ENCODE assay signal across 1 cellular context in genomic region chr4:109815151-109816081, GRCh38.
A peak's percentile ranks its signal among the peaks of the same experiment; 100 is the strongest.
TF ChIP-seq lines count a peak whose summit lies in the region.

Gene GAR1 (plus strand): TSS chr4:109815762. CDS start chr4:109816165, 403 bp downstream.

TF ChIP-seq in HEK293, 187 proteins besides CTCF, POLR2A, EP300 and RAD21 (continued from another document):
- TF ChIP-seq, protein P1, sequence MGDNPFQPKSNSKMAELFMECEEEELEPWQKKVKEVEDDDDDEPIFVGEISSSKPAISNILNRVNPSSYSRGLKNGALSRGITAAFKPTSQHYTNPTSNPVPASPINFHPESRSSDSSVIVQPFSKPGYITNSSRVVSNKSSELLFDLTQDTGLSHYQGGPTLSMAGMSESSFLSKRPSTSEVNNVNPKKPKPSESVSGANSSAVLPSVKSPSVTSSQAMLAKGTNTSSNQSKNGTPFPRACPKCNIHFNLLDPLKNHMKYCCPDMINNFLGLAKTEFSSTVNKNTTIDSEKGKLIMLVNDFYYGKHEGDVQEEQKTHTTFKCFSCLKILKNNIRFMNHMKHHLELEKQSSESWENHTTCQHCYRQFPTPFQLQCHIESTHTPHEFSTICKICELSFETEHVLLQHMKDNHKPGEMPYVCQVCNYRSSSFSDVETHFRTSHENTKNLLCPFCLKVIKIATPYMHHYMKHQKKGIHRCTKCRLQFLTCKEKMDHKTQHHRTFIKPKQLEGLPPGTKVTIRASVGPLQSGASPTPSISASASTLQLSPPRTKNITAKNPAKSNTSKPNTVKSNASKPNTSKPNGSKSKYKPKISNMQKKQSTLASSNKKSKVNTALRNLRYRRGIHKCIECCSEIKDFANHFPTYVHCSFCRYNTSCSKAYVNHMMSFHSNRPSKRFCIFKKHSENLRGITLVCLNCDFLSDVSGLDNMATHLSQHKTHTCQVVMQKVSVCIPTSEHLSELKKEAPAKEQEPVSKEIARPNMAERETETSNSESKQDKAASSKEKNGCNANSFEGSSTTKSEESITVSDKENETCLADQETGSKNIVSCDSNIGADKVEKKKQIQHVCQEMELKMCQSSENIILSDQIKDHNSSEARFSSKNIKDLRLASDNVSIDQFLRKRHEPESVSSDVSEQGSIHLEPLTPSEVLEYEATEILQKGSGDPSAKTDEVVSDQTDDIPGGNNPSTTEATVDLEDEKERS (tag by site-specific recombination; IDR thresholded peaks at IDR 0.05), result no peak
- TF ChIP-seq ZNF510 (tag by site-specific recombination; IDR thresholded peaks at IDR 0.05; ENCODE audit: insufficient replicate concordance) (no peak), ZNF138 (tag by site-specific recombination; IDR thresholded peaks at IDR 0.05; ENCODE audit: borderline replicate concordance) (no peak), GLIS2 (tag by site-specific recombination; IDR thresholded peaks at IDR 0.05) (no peak; the same call in 1 of the 2 replicates), ZNF18 (tag by site-specific recombination; IDR thresholded peaks at IDR 0.05) (no peak), ZNF792 (tag by site-specific recombination; IDR thresholded peaks at IDR 0.05) (no peak), ZSCAN4 (tag by site-specific recombination; IDR thresholded peaks at IDR 0.05) (no peak), ZNF2 (tag by site-specific recombination; IDR thresholded peaks at IDR 0.05) (no peak), ZNF48 (tag by site-specific recombination; IDR thresholded peaks at IDR 0.05) (no peak), WT1 (tag by site-specific recombination; IDR thresholded peaks at IDR 0.05) (no peak), ZNF561 (tag by site-specific recombination; IDR thresholded peaks at IDR 0.05; ENCODE audit: borderline replicate concordance) (no peak), BCL11B (tag by site-specific recombination; IDR thresholded peaks at IDR 0.05; ENCODE audit: low read depth) (no peak), OVOL3 (tag by site-specific recombination; IDR thresholded peaks at IDR 0.05) (no peak), SETDB1 (IDR thresholded peaks at IDR 0.05; ENCODE audit: insufficient read length, low read length) (no peak), ZNF76 (tag by site-specific recombination; IDR thresholded peaks at IDR 0.05; ENCODE audit: borderline replicate concordance, low read depth) (peak; percentile 43; the same call in 1 of the 2 replicates), ZNF133 (tag by site-specific recombination; IDR thresholded peaks at IDR 0.05) (no peak), ZNF112 (tag by site-specific recombination; IDR thresholded peaks at IDR 0.05) (no peak), ZNF555 (tag by site-specific recombination; conservative IDR thresholded peaks at IDR 0.05) (no peak), ZNF529 (tag by site-specific recombination; IDR thresholded peaks at IDR 0.05; ENCODE audit: insufficient replicate concordance) (no peak), ZNF626 (tag by site-specific recombination; IDR thresholded peaks at IDR 0.05) (no peak), ZNF645 (tag by site-specific recombination; IDR thresholded peaks at IDR 0.05) (0 out of 2 replicates have a peak, but pooled peaks have one; percentile 19), ZNF585B (tag by site-specific recombination; IDR thresholded peaks at IDR 0.05) (no peak), KLF16 (tag by site-specific recombination; IDR thresholded peaks at IDR 0.05) (peak; percentile 77), ZNF302 (tag by site-specific recombination; IDR thresholded peaks at IDR 0.05; ENCODE audit: low read depth) (no peak), EGR2 (tag by site-specific recombination; IDR thresholded peaks at IDR 0.05; ENCODE audit: low read depth) (no peak), ZNF10 (tag by site-specific recombination; IDR thresholded peaks at IDR 0.05) (no peak), ZNF621 (tag by site-specific recombination; IDR thresholded peaks at IDR 0.05) (no peak), ZNF433 (tag by site-specific recombination; IDR thresholded peaks at IDR 0.05; ENCODE audit: low read depth) (no peak), ZNF148 (tag by site-specific recombination; IDR thresholded peaks at IDR 0.05; ENCODE audit: borderline replicate concordance) (no peak), ZNF37A (tag by site-specific recombination; IDR thresholded peaks at IDR 0.05) (no peak), MZF1 (tag by site-specific recombination; IDR thresholded peaks at IDR 0.05; ENCODE audit: borderline replicate concordance) (no peak), HOXD13 (CRISPR knock-in tag; IDR thresholded peaks at IDR 0.05; ENCODE audit: borderline replicate concordance) (no peak), ZNF785 (tag by site-specific recombination; IDR thresholded peaks at IDR 0.05) (no peak), ZNF843 (tag by site-specific recombination; IDR thresholded peaks at IDR 0.05) (no peak), IKZF3 (tag by site-specific recombination; IDR thresholded peaks at IDR 0.05) (no peak), ZNF362 (tag by site-specific recombination; IDR thresholded peaks at IDR 0.05) (no peak)
- TF ChIP-seq, protein P2, sequence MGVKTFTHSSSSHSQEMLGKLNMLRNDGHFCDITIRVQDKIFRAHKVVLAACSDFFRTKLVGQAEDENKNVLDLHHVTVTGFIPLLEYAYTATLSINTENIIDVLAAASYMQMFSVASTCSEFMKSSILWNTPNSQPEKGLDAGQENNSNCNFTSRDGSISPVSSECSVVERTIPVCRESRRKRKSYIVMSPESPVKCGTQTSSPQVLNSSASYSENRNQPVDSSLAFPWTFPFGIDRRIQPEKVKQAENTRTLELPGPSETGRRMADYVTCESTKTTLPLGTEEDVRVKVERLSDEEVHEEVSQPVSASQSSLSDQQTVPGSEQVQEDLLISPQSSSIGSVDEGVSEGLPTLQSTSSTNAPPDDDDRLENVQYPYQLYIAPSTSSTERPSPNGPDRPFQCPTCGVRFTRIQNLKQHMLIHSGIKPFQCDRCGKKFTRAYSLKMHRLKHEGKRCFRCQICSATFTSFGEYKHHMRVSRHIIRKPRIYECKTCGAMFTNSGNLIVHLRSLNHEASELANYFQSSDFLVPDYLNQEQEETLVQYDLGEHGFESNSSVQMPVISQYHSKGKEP (tag by site-specific recombination; IDR thresholded peaks at IDR 0.05), result peak; percentile 14; the same call in 1 of the 2 replicates
- TF ChIP-seq, protein P3, sequence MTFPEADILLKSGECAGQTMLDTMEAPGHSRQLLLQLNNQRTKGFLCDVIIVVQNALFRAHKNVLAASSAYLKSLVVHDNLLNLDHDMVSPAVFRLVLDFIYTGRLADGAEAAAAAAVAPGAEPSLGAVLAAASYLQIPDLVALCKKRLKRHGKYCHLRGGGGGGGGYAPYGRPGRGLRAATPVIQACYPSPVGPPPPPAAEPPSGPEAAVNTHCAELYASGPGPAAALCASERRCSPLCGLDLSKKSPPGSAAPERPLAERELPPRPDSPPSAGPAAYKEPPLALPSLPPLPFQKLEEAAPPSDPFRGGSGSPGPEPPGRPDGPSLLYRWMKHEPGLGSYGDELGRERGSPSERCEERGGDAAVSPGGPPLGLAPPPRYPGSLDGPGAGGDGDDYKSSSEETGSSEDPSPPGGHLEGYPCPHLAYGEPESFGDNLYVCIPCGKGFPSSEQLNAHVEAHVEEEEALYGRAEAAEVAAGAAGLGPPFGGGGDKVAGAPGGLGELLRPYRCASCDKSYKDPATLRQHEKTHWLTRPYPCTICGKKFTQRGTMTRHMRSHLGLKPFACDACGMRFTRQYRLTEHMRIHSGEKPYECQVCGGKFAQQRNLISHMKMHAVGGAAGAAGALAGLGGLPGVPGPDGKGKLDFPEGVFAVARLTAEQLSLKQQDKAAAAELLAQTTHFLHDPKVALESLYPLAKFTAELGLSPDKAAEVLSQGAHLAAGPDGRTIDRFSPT (tag by site-specific recombination; IDR thresholded peaks at IDR 0.05), result no peak
- TF ChIP-seq, protein P4, sequence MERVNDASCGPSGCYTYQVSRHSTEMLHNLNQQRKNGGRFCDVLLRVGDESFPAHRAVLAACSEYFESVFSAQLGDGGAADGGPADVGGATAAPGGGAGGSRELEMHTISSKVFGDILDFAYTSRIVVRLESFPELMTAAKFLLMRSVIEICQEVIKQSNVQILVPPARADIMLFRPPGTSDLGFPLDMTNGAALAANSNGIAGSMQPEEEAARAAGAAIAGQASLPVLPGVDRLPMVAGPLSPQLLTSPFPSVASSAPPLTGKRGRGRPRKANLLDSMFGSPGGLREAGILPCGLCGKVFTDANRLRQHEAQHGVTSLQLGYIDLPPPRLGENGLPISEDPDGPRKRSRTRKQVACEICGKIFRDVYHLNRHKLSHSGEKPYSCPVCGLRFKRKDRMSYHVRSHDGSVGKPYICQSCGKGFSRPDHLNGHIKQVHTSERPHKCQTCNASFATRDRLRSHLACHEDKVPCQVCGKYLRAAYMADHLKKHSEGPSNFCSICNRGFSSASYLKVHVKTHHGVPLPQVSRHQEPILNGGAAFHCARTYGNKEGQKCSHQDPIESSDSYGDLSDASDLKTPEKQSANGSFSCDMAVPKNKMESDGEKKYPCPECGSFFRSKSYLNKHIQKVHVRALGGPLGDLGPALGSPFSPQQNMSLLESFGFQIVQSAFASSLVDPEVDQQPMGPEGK (tag by site-specific recombination; IDR thresholded peaks at IDR 0.05), result no peak
- TF ChIP-seq, protein P5, sequence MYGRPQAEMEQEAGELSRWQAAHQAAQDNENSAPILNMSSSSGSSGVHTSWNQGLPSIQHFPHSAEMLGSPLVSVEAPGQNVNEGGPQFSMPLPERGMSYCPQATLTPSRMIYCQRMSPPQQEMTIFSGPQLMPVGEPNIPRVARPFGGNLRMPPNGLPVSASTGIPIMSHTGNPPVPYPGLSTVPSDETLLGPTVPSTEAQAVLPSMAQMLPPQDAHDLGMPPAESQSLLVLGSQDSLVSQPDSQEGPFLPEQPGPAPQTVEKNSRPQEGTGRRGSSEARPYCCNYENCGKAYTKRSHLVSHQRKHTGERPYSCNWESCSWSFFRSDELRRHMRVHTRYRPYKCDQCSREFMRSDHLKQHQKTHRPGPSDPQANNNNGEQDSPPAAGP (tag by site-specific recombination; IDR thresholded peaks at IDR 0.05), result no peak
- TF ChIP-seq, protein P6, sequence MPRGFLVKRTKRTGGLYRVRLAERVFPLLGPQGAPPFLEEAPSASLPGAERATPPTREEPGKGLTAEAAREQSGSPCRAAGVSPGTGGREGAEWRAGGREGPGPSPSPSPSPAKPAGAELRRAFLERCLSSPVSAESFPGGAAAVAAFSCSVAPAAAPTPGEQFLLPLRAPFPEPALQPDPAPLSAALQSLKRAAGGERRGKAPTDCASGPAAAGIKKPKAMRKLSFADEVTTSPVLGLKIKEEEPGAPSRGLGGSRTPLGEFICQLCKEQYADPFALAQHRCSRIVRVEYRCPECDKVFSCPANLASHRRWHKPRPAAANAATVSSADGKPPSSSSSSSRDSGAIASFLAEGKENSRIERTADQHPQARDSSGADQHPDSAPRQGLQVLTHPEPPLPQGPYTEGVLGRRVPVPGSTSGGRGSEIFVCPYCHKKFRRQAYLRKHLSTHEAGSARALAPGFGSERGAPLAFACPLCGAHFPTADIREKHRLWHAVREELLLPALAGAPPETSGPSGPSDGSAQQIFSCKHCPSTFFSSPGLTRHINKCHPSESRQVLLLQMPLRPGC (tag by site-specific recombination; IDR thresholded peaks at IDR 0.05), result no peak
